8 cellular contexts compared by ENCODE assay signal in genomic region chr10:58512470-58513188, GRCh38. TPM values are rescaled to one million over a fixed set of nuclear protein-coding genes. Genes with fewer than 3 reads are reported as not detected.
A peak's percentile ranks its signal among the peaks of the same experiment; 100 is the strongest.
DNase-seq lines count a peak whose midpoint lies in the region; ATAC-seq and TF ChIP-seq lines count a peak whose summit lies in the region.

A gene with protein sequence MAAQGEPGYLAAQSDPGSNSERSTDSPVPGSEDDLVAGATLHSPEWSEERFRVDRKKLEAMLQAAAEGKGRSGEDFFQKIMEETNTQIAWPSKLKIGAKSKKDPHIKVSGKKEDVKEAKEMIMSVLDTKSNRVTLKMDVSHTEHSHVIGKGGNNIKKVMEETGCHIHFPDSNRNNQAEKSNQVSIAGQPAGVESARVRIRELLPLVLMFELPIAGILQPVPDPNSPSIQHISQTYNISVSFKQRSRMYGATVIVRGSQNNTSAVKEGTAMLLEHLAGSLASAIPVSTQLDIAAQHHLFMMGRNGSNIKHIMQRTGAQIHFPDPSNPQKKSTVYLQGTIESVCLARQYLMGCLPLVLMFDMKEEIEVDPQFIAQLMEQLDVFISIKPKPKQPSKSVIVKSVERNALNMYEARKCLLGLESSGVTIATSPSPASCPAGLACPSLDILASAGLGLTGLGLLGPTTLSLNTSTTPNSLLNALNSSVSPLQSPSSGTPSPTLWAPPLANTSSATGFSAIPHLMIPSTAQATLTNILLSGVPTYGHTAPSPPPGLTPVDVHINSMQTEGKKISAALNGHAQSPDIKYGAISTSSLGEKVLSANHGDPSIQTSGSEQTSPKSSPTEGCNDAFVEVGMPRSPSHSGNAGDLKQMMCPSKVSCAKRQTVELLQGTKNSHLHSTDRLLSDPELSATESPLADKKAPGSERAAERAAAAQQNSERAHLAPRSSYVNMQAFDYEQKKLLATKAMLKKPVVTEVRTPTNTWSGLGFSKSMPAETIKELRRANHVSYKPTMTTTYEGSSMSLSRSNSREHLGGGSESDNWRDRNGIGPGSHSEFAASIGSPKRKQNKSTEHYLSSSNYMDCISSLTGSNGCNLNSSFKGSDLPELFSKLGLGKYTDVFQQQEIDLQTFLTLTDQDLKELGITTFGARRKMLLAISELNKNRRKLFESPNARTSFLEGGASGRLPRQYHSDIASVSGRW (plus strand): TSS chr10:58512872. CDS start chr10:58513144, 272 bp downstream.

- peaks cover 1% of the 10 kb centered on the region for H3K79me1 ChIP-seq in mesenchymal stem cell (replicated peaks; ENCODE audit: low read length, poor library complexity, severe bottlenecking)

- no peaks in the 10 kb centered on the region for H3K36me3 ChIP-seq in mesenchymal stem cell (ENCODE audit: control insufficient read depth in 1 of 2, insufficient read depth in 2 of 2, low read depth in 1 of 2, low read length in 2 of 2)
- H3K36me3 ChIP-seq in suprapubic skin: no peaks in the 10 kb centered on the region

- peak within 1 kb of the TSS in 1 of 2 experiments; percentile 41 for H3K4ac ChIP-seq in mesenchymal stem cell (ENCODE audit: low read depth in 1 of 2, low read length in 2 of 2)

- H3K27me3 Mint-ChIP-seq in T-helper 17 cell: peaks cover 34% of the 10 kb centered on the region

- 3% methylated on average over 23 of the region's 83 CpGs for WGBS in mesenchymal stem cell
- WGBS in suprapubic skin: 3% methylated on average over 22 of the region's 83 CpGs

- H3K36me3 Mint-ChIP-seq in T-helper 17 cell (ENCODE audit: low read depth): peaks cover 8% of the 10 kb centered on the region

- peak within 1 kb of the TSS; percentile 96 for H3K4me3 Mint-ChIP-seq in T-helper 17 cell

- ATAC-seq in T-helper 17 cell (peak; percentile 45), HG03442 (IDR thresholded peaks at IDR 0.05; ENCODE audit: unreplicated experiment) (no peak), HG02571 (IDR thresholded peaks at IDR 0.05; ENCODE audit: unreplicated experiment) (no peak)

- H3K4me1 Mint-ChIP-seq in T-helper 17 cell: peaks cover 9% of the 10 kb centered on the region

- H3K9me3 ChIP-seq in T-helper 17 cell (ENCODE audit: control insufficient read depth, low read length, poor library complexity, severe bottlenecking) (no peaks in the 10 kb centered on the region), mesenchymal stem cell (ENCODE audit: control insufficient read depth, low read length) (no peaks in the 10 kb centered on the region), suprapubic skin (no peaks in the 10 kb centered on the region)

- DNase-seq in COR-L47 (lab: John Stamatoyannopoulos, UW) (peak; percentile 49), HFF-Myc (ENCODE audit: extremely low read depth, low read depth) (no peak), T-helper 17 cell (no peak), epithelial cell of prostate (ENCODE audit: low read depth, low spot score) (no peak), mesenchymal stem cell (peak; percentile 45), suprapubic skin (ENCODE audit: low spot score in 2 of 2) (peak in 1 of 2 donors; percentile 54)

- H2AK5ac ChIP-seq in mesenchymal stem cell (ENCODE audit: low read length, severe bottlenecking): peak within 1 kb of the TSS; percentile 99

- H2BK5ac ChIP-seq in mesenchymal stem cell (ENCODE audit: low read depth, low read length, poor library complexity, severe bottlenecking): peak within 1 kb of the TSS; percentile 96

- H3K14ac ChIP-seq in mesenchymal stem cell (ENCODE audit: low read length in 2 of 2): peak within 1 kb of the TSS in 1 of 2 experiments; percentile 76

- H4K91ac ChIP-seq in mesenchymal stem cell (ENCODE audit: low read length): peak within 1 kb of the TSS; percentile 21

- peaks cover 7% of the 10 kb centered on the region for H3K4me1 ChIP-seq in mesenchymal stem cell (ENCODE audit: control insufficient read depth, insufficient read depth, low read depth, low read length)
- peaks cover 5% of the 10 kb centered on the region for H3K4me1 ChIP-seq in suprapubic skin

- no peak within 1 kb of the TSS for H3K27ac Mint-ChIP-seq in T-helper 17 cell

- H3K27me3 ChIP-seq in mesenchymal stem cell (ENCODE audit: control insufficient read depth in 1 of 2, insufficient read depth in 1 of 2, low read length in 2 of 2) (no peaks in the 10 kb centered on the region), suprapubic skin (peaks cover 12% of the 10 kb centered on the region)

- peak within 1 kb of the TSS; percentile 90 for H3K9ac ChIP-seq in mesenchymal stem cell (ENCODE audit: low read length)

- TF ChIP-seq CTCF in HFF-Myc (IDR thresholded peaks at IDR 0.05; ENCODE audit: low read depth, low read length, missing control alignments) (no peak), suprapubic skin (IDR thresholded peaks at IDR 0.05) (no peak)

- peak within 1 kb of the TSS; percentile 54 for H2AFZ ChIP-seq in mesenchymal stem cell (ENCODE audit: low read depth, low read length)

- H2BK120ac ChIP-seq in mesenchymal stem cell (ENCODE audit: low read depth, low read length): no peak within 1 kb of the TSS

- H3K23ac ChIP-seq in mesenchymal stem cell (ENCODE audit: low read length in 2 of 2): peak within 1 kb of the TSS in 1 of 2 experiments; percentile 26

- peak within 1 kb of the TSS; percentile 55 for H3K27ac ChIP-seq in epithelial cell of prostate
- H3K27ac ChIP-seq in mesenchymal stem cell (ENCODE audit: low read length, poor library complexity, severe bottlenecking): peak within 1 kb of the TSS; percentile 90
- H3K27ac ChIP-seq in suprapubic skin: peak within 1 kb of the TSS; percentile 91

- no peak within 1 kb of the TSS for H2BK15ac ChIP-seq in mesenchymal stem cell (ENCODE audit: low read depth, poor library complexity, severe bottlenecking)

- H3K18ac ChIP-seq in mesenchymal stem cell (ENCODE audit: low read depth in 1 of 2, low read length in 2 of 2): peak within 1 kb of the TSS; percentile 45 to 87

- H3K4me2 ChIP-seq in mesenchymal stem cell (ENCODE audit: low read length, poor library complexity, severe bottlenecking): peak within 1 kb of the TSS; percentile 68

- TF ChIP-seq EP300 in suprapubic skin (IDR thresholded peaks at IDR 0.05): no peak

- peak within 1 kb of the TSS; percentile 60 for H4K8ac ChIP-seq in mesenchymal stem cell (ENCODE audit: low read length)

- H2BK12ac ChIP-seq in mesenchymal stem cell (ENCODE audit: low read length in 2 of 2): peak within 1 kb of the TSS in 1 of 2 experiments; percentile 71

- peak in 1 of 2 donors; percentile 27 for TF ChIP-seq POLR2A in suprapubic skin (IDR thresholded peaks at IDR 0.05)

- peak within 1 kb of the TSS; percentile 86 for H3K4me3 ChIP-seq in HFF-Myc (replicated peaks; ENCODE audit: low read depth, low read length)
- H3K4me3 ChIP-seq in mesenchymal stem cell (ENCODE audit: insufficient read depth in 1 of 2, low read depth in 1 of 2, low read length in 2 of 2): peak within 1 kb of the TSS; percentile 81 to 93
- H3K4me3 ChIP-seq in suprapubic skin: peak within 1 kb of the TSS; percentile 77

RNA-seq across cellular contexts. Expression of the gene that starts here (rescaled TPM):
- total RNA-seq in T-helper 17 cell (not detected), suprapubic skin (1 to 10 TPM; 2.4 to 6.9 (median 3.5) TPM)
- 4.7 TPM for polyA plus RNA-seq in mesenchymal stem cell (2013, experiment 1 of 2)
- 5.0 TPM for polyA plus RNA-seq in mesenchymal stem cell (2013, experiment 2 of 2)

Comparison
In these comparisons a context has a peak if more than half of its experiments do, and no peak if none do; other contexts are left out.
1. Peak in ATAC-seq in T-helper 17 cell; RNA of the gene not detected or under 1 TPM.
2. DNase-seq: peak in COR-L47 (single experiment) and mesenchymal stem cell (single experiment); none in HFF-Myc (single experiment), T-helper 17 cell (0 of 3) and epithelial cell of prostate (single experiment).
3. Peak in every context shown above with its lines, with median percentiles within 50 percentile points of each other: H3K4me3 ChIP-seq and H3K27ac ChIP-seq.